In the genomic region with DNA sequence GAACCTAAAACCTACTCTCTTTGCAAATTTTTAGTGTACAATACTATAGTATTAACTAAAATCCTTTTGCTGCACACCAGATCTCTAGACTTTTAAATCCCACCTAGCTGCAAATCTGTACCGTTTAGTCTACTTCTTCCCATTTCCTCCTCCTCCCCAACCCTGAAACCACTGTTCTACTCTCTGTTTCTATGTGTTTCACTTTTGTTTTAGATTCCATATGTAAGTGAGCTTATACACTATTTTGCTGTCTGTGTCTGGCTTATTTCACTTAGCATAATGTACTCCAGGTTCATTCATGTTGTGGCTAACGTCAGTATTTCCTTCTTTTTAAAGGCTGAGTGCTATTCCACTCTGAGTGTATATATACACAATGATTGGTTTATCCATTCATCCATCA, we compare ENCODE assay signal across 21 cellular contexts. TPM values are rescaled to one million over a fixed set of nuclear protein-coding genes. Genes with fewer than 3 reads are reported as not detected.
A peak's percentile ranks its signal among the peaks of the same experiment; 100 is the strongest.
DNase-seq lines count a peak whose midpoint lies in the region; ATAC-seq and TF ChIP-seq lines count a peak whose summit lies in the region.
"Had no signal": no experiment of that assay in that cellular context is flagged by ENCODE, and none has a peak within 500 bp of the region (broad histone marks: within the 10 kb centered on the region; RNA-seq: fewer than 3 reads in every experiment).

No MANE protein-coding gene starts in this region.

- H2AFZ ChIP-seq in MM.1S (ENCODE audit: low read length), result no peak overlapping the region
- H2AFZ ChIP-seq: GM23248 had no signal

- H3K4me1 Mint-ChIP-seq in T-helper 2 cell treated with Interferon-gamma antibody and Interleukin-4, amounts not matched to agents 5 μg/mL and 100 μg/mL, for 36 hours (ENCODE audit: low read depth), result no peaks in the 10 kb centered on the region

- intact Hi-C loops in right cardiac atrium (cut with DNase I), result no loop called here

- H3F3A ChIP-seq in MM.1S (ENCODE audit: insufficient read depth, low read length), result no peaks in the 10 kb centered on the region

- no peaks in the 10 kb centered on the region for H3K79me2 ChIP-seq in MM.1S (ENCODE audit: low read length)

- H3K27ac Mint-ChIP-seq in T-helper 2 cell treated with Interferon-gamma antibody and Interleukin-4, amounts not matched to agents 5 μg/mL and 100 μg/mL, for 36 hours, result no peak overlapping the region
- H3K27ac Mint-ChIP-seq: CD4-positive, alpha-beta T cell; HFFc6 had no signal

- H3K27me3 Mint-ChIP-seq in T-helper 2 cell treated with Interferon-gamma antibody and Interleukin-4, amounts not matched to agents 5 μg/mL and 100 μg/mL, for 36 hours (ENCODE audit: low read depth), result no peaks in the 10 kb centered on the region
- H3K27me3 Mint-ChIP-seq: CD4-positive, alpha-beta T cell had no signal

- H3K9me2 ChIP-seq in MM.1S (replicated peaks; ENCODE audit: insufficient read depth, low read length), result no peaks in the 10 kb centered on the region

- TF ChIP-seq CTCF in MM.1S (IDR thresholded peaks at IDR 0.05; ENCODE audit: low read length), result no peak

- peak overlapping the region; percentile 16; the same call in 1 of the 2 replicates for H3K4me2 ChIP-seq in MM.1S (ENCODE audit: low read depth, low read length)

- no peak overlapping the region for H3K4me3 ChIP-seq in MM.1S (ENCODE audit: low read length)
- H3K4me3 ChIP-seq in right cardiac atrium (ENCODE audit: low read length), result no peak overlapping the region
- H3K4me3 ChIP-seq: GM23248 had no signal

- peaks cover 9% of the 10 kb centered on the region for H3K9me3 Mint-ChIP-seq in T-helper 2 cell treated with Interferon-gamma antibody and Interleukin-4, amounts not matched to agents 5 μg/mL and 100 μg/mL, for 36 hours

- H3K27me3 ChIP-seq in MM.1S (replicated peaks; ENCODE audit: insufficient read depth, low read length), result no peaks in the 10 kb centered on the region
- H3K27me3 ChIP-seq in right cardiac atrium (ENCODE audit: control insufficient read depth, insufficient read depth), result no peaks in the 10 kb centered on the region

- H3K4me1 ChIP-seq in MM.1S (ENCODE audit: low read length) (peaks cover 6% of the 10 kb centered on the region), right cardiac atrium (ENCODE audit: control insufficient read depth, insufficient read depth, low read length) (no peaks in the 10 kb centered on the region)
- H3K4me1 ChIP-seq: Caco-2 had no signal

- H4K20me1 ChIP-seq in MM.1S (ENCODE audit: insufficient read depth, low read length), result no peaks in the 10 kb centered on the region

- H3K9ac ChIP-seq in MM.1S (ENCODE audit: low read length), result no peak overlapping the region
- H3K9ac ChIP-seq: GM23248 had no signal

- H3K27ac ChIP-seq in MM.1S (ENCODE audit: low read length) (no peak overlapping the region), right cardiac atrium (ENCODE audit: low read length) (no peak overlapping the region)
- H3K27ac ChIP-seq: C4-2B, GM23248 had no signal

- WGBS in right cardiac atrium, result 68% methylated on average over 2 of the region's 2 CpGs

- H3K36me3 ChIP-seq in MM.1S (replicated peaks; ENCODE audit: insufficient read depth, low read length), result no peaks in the 10 kb centered on the region

- H3K9me3 ChIP-seq in MM.1S (replicated peaks; ENCODE audit: insufficient read depth, low read length), result no peaks in the 10 kb centered on the region
- H3K9me3 ChIP-seq in right cardiac atrium (ENCODE audit: control insufficient read depth, low read length), result no peaks in the 10 kb centered on the region
- H3K9me3 ChIP-seq: Caco-2 had no signal

- ATAC-seq in GM18867 (IDR thresholded peaks at IDR 0.05; ENCODE audit: unreplicated experiment), result peak; percentile 67
- ATAC-seq in HG02610 (IDR thresholded peaks at IDR 0.05; ENCODE audit: unreplicated experiment), result peak; percentile 75
- no peak for ATAC-seq in right cardiac atrium
- ATAC-seq: HCT116 had no signal

- DNase-seq in MM.1S (peak; percentile 28), OCI-M2 (lab: John Stamatoyannopoulos, UW; ENCODE audit: unreplicated experiment) (no peak), erythroblast (lab: John Stamatoyannopoulos, UW) (no peak), right cardiac atrium (no peak)
- no peak for DNase-seq in T-helper 2 cell treated with Interferon-gamma antibody and Interleukin-4, amounts not matched to agents 5 μg/mL and 100 μg/mL, for 36 hours (ENCODE audit: low spot score)
- DNase-seq: ACHN; AML-193; Caco-2; CD4-positive, alpha-beta T cell; DMS153; DMS79; GDM1; GM23248; HFFc6 had no signal

- H3K4me3 Mint-ChIP-seq in T-helper 2 cell treated with Interferon-gamma antibody and Interleukin-4, amounts not matched to agents 5 μg/mL and 100 μg/mL, for 36 hours, result no peak overlapping the region
- H3K4me3 Mint-ChIP-seq: CD4-positive, alpha-beta T cell; HFFc6 had no signal

- no peaks in the 10 kb centered on the region for H3K36me3 Mint-ChIP-seq in T-helper 2 cell treated with Interferon-gamma antibody and Interleukin-4, amounts not matched to agents 5 μg/mL and 100 μg/mL, for 36 hours (ENCODE audit: low read depth)

- TF ChIP-seq POLR2A in erythroblast (IDR thresholded peaks at IDR 0.05; ENCODE audit: low read length), result no peak

RNA-seq across cellular contexts. Expression of gene DSC2, which starts 18.4 kb away (rescaled TPM):
- 10 to 100 TPM; 20.1 to 24.5 (median 21.0) TPM for total RNA-seq in right cardiac atrium
- 6.6 TPM for polyA plus RNA-seq in right cardiac atrium
- total RNA-seq: CD4-positive, alpha-beta T cell; GM23248; HFFc6 had no signal
- polyA plus RNA-seq: BJ, GM23248 had no signal

RNA-seq across cellular contexts. Expression of gene DSC1, which starts 42.1 kb away (rescaled TPM):
- total RNA-seq in right cardiac atrium, result 10 to 100 TPM; 31.9 to 87.5 (median 53.6) TPM
- polyA plus RNA-seq in right cardiac atrium, result 8.9 TPM
- total RNA-seq: Daoy, GM23248, HFFc6, HT1080 had no signal
- polyA plus RNA-seq: BJ, GM23248 had no signal

Comparison
In these comparisons a context has a peak if more than half of its experiments do, and no peak if none do; other contexts are left out.
1. ATAC-seq: peak in GM18867 (single experiment) and HG02610 (single experiment); none in right cardiac atrium (0 of 2).